Comparison of ENCODE assay signal across 1 cellular context in genomic region chr18:48538531-48539405, GRCh38.
TF ChIP-seq lines count a peak whose summit lies in the region.

TSS of gene CTIF (plus strand) at chr18:48539031. CDS start at chr18:48619566, 80,535 bp downstream.

TF ChIP-seq in HepG2, 621 proteins besides CTCF, POLR2A, EP300 and RAD21 (continued from another document and continues in another):
- TF ChIP-seq ZNF580 (CRISPR knock-in tag; IDR thresholded peaks at IDR 0.05; ENCODE audit: borderline replicate concordance, low read depth) (no peak), PCBP2 (optimal IDR thresholded peaks at IDR 0.05; ENCODE audit: low read depth, low read length, poor library complexity, severe bottlenecking) (no peak), MAFK (conservative IDR thresholded peaks at IDR 0.05 in 1 of 2, IDR thresholded peaks at IDR 0.05 in 1 of 2; ENCODE audit: low read length in 2 of 2) (no peak), NCOR1 (IDR thresholded peaks at IDR 0.05; ENCODE audit: borderline replicate concordance, low read length) (peak; percentile 41; the same call in 1 of the 2 replicates), NR2F6 (IDR thresholded peaks at IDR 0.05) (no peak), NR2F6 (CRISPR knock-in tag; IDR thresholded peaks at IDR 0.05) (peak; percentile 35; the same call in 1 of the 2 replicates), IRF2 (CRISPR knock-in tag; IDR thresholded peaks at IDR 0.05) (peak; percentile 96), MXD3 (CRISPR knock-in tag; IDR thresholded peaks at IDR 0.05) (peak; percentile 67; the same call in 1 of the 2 replicates), MYNN (CRISPR knock-in tag; IDR thresholded peaks at IDR 0.05; ENCODE audit: low read depth) (no peak), ARNTL (CRISPR knock-in tag; IDR thresholded peaks at IDR 0.05) (peak; percentile 83), EED (CRISPR knock-in tag; IDR thresholded peaks at IDR 0.05) (no peak), ZSCAN31 (CRISPR knock-in tag; IDR thresholded peaks at IDR 0.05; ENCODE audit: low read depth) (no peak), NCOA1 (CRISPR knock-in tag; IDR thresholded peaks at IDR 0.05) (no peak), ZNF7 (CRISPR knock-in tag; IDR thresholded peaks at IDR 0.05) (no peak), ZMYM3 (CRISPR knock-in tag; IDR thresholded peaks at IDR 0.05) (no peak), MATR3 (CRISPR knock-in tag; IDR thresholded peaks at IDR 0.05) (no peak), MXI1 (IDR thresholded peaks at IDR 0.05; ENCODE audit: borderline replicate concordance, low read depth, low read length) (peak; percentile 75; the same call in 2 of the 3 replicates), NR1H2 (CRISPR knock-in tag; IDR thresholded peaks at IDR 0.05; ENCODE audit: borderline replicate concordance, low read depth) (no peak), MAF1 (CRISPR knock-in tag; IDR thresholded peaks at IDR 0.05; ENCODE audit: borderline replicate concordance) (no peak), JDP2 (CRISPR knock-in tag; IDR thresholded peaks at IDR 0.05; ENCODE audit: borderline replicate concordance) (no peak), ATF7 (IDR thresholded peaks at IDR 0.05) (no peak), ATF7 (CRISPR knock-in tag; IDR thresholded peaks at IDR 0.05) (no peak), HDAC6 (IDR thresholded peaks at IDR 0.05; ENCODE audit: low read depth, low read length) (no peak), ZNF572 (CRISPR knock-in tag; IDR thresholded peaks at IDR 0.05) (0 out of 2 replicates have a peak, but pooled peaks have one; percentile 43), ZNF337 (CRISPR knock-in tag; IDR thresholded peaks at IDR 0.05; ENCODE audit: borderline replicate concordance, low read depth) (no peak), KIAA2018 (CRISPR knock-in tag; IDR thresholded peaks at IDR 0.05; ENCODE audit: borderline replicate concordance) (no peak), HHEX (CRISPR knock-in tag; IDR thresholded peaks at IDR 0.05) (no peak), HMGXB4 (CRISPR knock-in tag; IDR thresholded peaks at IDR 0.05; ENCODE audit: borderline replicate concordance in 1 of 2, low read depth in 1 of 2) (peak in 1 of 2 experiments; percentile 64; a peak in 2 of 4 replicates), NFYC (CRISPR knock-in tag; IDR thresholded peaks at IDR 0.05) (peak; percentile 50), ZNF20 (CRISPR knock-in tag; IDR thresholded peaks at IDR 0.05) (no peak), ZNF773 (CRISPR knock-in tag; IDR thresholded peaks at IDR 0.05; ENCODE audit: borderline replicate concordance) (no peak), MIER3 (CRISPR knock-in tag; IDR thresholded peaks at IDR 0.05; ENCODE audit: borderline replicate concordance) (no peak), HNRNPLL (IDR thresholded peaks at IDR 0.05; ENCODE audit: low read depth, low read length, poor library complexity, severe bottlenecking) (peak; percentile 61), ZNF607 (CRISPR knock-in tag; IDR thresholded peaks at IDR 0.05; ENCODE audit: borderline replicate concordance) (no peak), SMAD9 (CRISPR knock-in tag; IDR thresholded peaks at IDR 0.05) (no peak), ZSCAN20 (CRISPR knock-in tag; IDR thresholded peaks at IDR 0.05; ENCODE audit: borderline replicate concordance) (no peak), MED1 (CRISPR knock-in tag; IDR thresholded peaks at IDR 0.05) (peak; percentile 54)
- TF ChIP-seq, protein P1, sequence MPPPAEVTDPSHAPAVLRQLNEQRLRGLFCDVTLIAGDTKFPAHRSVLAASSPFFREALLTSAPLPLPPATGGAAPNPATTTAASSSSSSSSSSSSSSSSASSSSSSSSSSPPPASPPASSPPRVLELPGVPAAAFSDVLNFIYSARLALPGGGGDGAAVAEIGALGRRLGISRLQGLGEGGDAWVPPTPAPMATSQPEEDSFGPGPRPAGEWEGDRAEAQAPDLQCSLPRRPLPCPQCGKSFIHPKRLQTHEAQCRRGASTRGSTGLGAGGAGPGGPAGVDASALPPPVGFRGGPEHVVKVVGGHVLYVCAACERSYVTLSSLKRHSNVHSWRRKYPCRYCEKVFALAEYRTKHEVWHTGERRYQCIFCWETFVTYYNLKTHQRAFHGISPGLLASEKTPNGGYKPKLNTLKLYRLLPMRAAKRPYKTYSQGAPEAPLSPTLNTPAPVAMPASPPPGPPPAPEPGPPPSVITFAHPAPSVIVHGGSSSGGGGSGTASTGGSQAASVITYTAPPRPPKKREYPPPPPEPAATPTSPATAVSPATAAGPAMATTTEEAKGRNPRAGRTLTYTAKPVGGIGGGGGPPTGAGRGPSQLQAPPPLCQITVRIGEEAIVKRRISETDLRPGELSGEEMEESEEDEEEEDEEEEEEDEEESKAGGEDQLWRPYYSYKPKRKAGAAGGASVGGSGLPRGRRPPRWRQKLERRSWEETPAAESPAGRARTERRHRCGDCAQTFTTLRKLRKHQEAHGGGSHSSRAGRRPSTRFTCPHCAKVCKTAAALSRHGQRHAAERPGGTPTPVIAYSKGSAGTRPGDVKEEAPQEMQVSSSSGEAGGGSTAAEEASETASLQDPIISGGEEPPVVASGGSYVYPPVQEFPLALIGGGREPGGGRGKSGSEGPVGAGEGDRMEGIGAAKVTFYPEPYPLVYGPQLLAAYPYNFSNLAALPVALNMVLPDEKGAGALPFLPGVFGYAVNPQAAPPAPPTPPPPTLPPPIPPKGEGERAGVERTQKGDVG (CRISPR knock-in tag; IDR thresholded peaks at IDR 0.05; ENCODE audit: borderline replicate concordance) = no peak; the same call in 1 of the 2 replicates
- TF ChIP-seq, protein P2, sequence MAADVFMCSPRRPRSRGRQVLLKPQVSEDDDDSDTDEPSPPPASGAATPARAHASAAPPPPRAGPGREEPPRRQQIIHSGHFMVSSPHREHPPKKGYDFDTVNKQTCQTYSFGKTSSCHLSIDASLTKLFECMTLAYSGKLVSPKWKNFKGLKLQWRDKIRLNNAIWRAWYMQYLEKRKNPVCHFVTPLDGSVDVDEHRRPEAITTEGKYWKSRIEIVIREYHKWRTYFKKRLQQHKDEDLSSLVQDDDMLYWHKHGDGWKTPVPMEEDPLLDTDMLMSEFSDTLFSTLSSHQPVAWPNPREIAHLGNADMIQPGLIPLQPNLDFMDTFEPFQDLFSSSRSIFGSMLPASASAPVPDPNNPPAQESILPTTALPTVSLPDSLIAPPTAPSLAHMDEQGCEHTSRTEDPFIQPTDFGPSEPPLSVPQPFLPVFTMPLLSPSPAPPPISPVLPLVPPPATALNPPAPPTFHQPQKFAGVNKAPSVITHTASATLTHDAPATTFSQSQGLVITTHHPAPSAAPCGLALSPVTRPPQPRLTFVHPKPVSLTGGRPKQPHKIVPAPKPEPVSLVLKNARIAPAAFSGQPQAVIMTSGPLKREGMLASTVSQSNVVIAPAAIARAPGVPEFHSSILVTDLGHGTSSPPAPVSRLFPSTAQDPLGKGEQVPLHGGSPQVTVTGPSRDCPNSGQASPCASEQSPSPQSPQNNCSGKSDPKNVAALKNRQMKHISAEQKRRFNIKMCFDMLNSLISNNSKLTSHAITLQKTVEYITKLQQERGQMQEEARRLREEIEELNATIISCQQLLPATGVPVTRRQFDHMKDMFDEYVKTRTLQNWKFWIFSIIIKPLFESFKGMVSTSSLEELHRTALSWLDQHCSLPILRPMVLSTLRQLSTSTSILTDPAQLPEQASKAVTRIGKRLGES (CRISPR knock-in tag; IDR thresholded peaks at IDR 0.05; ENCODE audit: borderline replicate concordance) = no peak
- TF ChIP-seq, protein P3, sequence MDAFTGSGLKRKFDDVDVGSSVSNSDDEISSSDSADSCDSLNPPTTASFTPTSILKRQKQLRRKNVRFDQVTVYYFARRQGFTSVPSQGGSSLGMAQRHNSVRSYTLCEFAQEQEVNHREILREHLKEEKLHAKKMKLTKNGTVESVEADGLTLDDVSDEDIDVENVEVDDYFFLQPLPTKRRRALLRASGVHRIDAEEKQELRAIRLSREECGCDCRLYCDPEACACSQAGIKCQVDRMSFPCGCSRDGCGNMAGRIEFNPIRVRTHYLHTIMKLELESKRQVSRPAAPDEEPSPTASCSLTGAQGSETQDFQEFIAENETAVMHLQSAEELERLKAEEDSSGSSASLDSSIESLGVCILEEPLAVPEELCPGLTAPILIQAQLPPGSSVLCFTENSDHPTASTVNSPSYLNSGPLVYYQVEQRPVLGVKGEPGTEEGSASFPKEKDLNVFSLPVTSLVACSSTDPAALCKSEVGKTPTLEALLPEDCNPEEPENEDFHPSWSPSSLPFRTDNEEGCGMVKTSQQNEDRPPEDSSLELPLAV (CRISPR knock-in tag; conservative IDR thresholded peaks at IDR 0.05; ENCODE audit: low read depth) = no peak
- TF ChIP-seq, protein P4, sequence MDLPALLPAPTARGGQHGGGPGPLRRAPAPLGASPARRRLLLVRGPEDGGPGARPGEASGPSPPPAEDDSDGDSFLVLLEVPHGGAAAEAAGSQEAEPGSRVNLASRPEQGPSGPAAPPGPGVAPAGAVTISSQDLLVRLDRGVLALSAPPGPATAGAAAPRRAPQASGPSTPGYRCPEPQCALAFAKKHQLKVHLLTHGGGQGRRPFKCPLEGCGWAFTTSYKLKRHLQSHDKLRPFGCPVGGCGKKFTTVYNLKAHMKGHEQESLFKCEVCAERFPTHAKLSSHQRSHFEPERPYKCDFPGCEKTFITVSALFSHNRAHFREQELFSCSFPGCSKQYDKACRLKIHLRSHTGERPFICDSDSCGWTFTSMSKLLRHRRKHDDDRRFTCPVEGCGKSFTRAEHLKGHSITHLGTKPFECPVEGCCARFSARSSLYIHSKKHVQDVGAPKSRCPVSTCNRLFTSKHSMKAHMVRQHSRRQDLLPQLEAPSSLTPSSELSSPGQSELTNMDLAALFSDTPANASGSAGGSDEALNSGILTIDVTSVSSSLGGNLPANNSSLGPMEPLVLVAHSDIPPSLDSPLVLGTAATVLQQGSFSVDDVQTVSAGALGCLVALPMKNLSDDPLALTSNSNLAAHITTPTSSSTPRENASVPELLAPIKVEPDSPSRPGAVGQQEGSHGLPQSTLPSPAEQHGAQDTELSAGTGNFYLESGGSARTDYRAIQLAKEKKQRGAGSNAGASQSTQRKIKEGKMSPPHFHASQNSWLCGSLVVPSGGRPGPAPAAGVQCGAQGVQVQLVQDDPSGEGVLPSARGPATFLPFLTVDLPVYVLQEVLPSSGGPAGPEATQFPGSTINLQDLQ (CRISPR knock-in tag; IDR thresholded peaks at IDR 0.05) = no peak
